Comparison of ENCODE assay signal across 24 cellular contexts in the genomic region with DNA sequence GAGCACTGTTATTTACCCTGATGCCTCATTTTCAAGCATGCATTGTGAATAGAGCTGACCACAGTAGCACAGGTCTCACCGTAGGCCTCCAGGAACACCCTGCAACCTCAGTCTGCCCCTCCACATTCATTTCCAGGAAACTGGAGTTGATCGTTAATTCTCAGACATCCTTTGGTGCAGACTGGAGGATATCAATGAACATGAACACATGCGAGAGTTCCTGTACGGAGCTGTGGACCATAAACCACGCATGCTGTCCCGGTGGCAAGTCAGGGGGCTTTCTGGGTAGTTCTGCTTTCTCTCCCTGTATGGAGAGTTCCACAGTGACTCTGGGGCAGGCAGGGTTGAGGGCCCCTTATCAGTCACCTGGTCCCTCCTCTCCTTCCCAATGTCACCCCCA.
"Had no signal": no experiment of that assay in that cellular context is flagged by ENCODE, and none has a peak within 500 bp of the region (broad histone marks: within the 10 kb centered on the region; RNA-seq: fewer than 3 reads in every experiment).

No MANE protein-coding gene starts in this region.

- H3K27me3 ChIP-seq: right atrium auricular region, testis, upper lobe of left lung had no signal

- H3K27ac Mint-ChIP-seq: activated naive CD4-positive, alpha-beta T cell treated with anti-CD3 and anti-CD28 coated beads for 36 hours; activated T-cell treated with anti-CD3 and anti-CD28 coated beads, Interleukin-2, amount 50 U/mL, for 24 hours; dendritic cell treated with granulocyte-macrophage colony-stimulating factor and Interleukin-4, amounts not matched to agents 40 ng/mL and 50 ng/mL, for 4 days; natural killer cell treated with Interleukin-12 subunit alpha and Interleukin-12 subunit beta and Interleukin-15 and Interleukin-18, amount 100 ng/mL, for 72 hours had no signal

- H3K27me3 Mint-ChIP-seq: stimulated activated naive CD8-positive, alpha-beta T cell treated with anti-CD3 and anti-CD28 coated beads, Interleukin-15, amount 100 ng/mL, for 72 hours had no signal

- H3K4me3 Mint-ChIP-seq: activated naive CD4-positive, alpha-beta T cell treated with anti-CD3 and anti-CD28 coated beads for 36 hours; activated T-cell treated with anti-CD3 and anti-CD28 coated beads, Interleukin-2, amount 50 U/mL, for 24 hours; dendritic cell treated with granulocyte-macrophage colony-stimulating factor and Interleukin-4, amounts not matched to agents 40 ng/mL and 50 ng/mL, for 4 days; natural killer cell treated with Interleukin-12 subunit alpha and Interleukin-12 subunit beta and Interleukin-15 and Interleukin-18, amount 100 ng/mL, for 72 hours; stimulated activated naive CD8-positive, alpha-beta T cell treated with anti-CD3 and anti-CD28 coated beads, Interleukin-15, amount 100 ng/mL, for 72 hours had no signal

- H3K36me3 Mint-ChIP-seq: natural killer cell treated with Interleukin-12 subunit alpha and Interleukin-12 subunit beta and Interleukin-15 and Interleukin-18, amount 100 ng/mL, for 72 hours had no signal

- DNase-seq: activated CD4-positive, alpha-beta T cell treated with anti-CD3 and anti-CD28 coated beads, Interleukin-2, amount 50 U/mL, for 4 hours; activated naive CD4-positive, alpha-beta T cell treated with anti-CD3 and anti-CD28 coated beads for 36 hours; activated T-cell treated with anti-CD3 and anti-CD28 coated beads, Interleukin-2, amount 50 U/mL, for 24 hours; cerebellar nuclear complex; effector CD8-positive, alpha-beta T cell; heart left ventricle; kidney glomerular epithelial cell; left ventricle myocardium superior; mesendoderm; occipital lobe; stimulated activated CD4-positive, alpha-beta T cell treated with anti-CD3 and anti-CD28 coated beads, Interleukin-2, amount 100 ng/mL, for 48 hours; stimulated activated naive CD8-positive, alpha-beta T cell treated with anti-CD3 and anti-CD28 coated beads, Interleukin-15, amount 100 ng/mL, for 72 hours; SW 1271; T-helper 2 cell; testis; upper lobe of left lung had no signal

- H3K36me3 ChIP-seq: breast epithelium, esophagus muscularis mucosa, gastroesophageal sphincter, heart left ventricle, prostate gland, right atrium auricular region, upper lobe of left lung had no signal

- H3K9me3 ChIP-seq: breast epithelium, esophagus muscularis mucosa, gastroesophageal sphincter, heart left ventricle, prostate gland, right atrium auricular region, testis, upper lobe of left lung had no signal

- H3K4me1 ChIP-seq: breast epithelium, gastroesophageal sphincter, prostate gland, right atrium auricular region had no signal

- H3K27ac ChIP-seq: breast epithelium, esophagus muscularis mucosa, gastroesophageal sphincter, heart left ventricle, prostate gland, right atrium auricular region, skin epidermis, testis, upper lobe of left lung had no signal

- H3K9me3 Mint-ChIP-seq: activated naive CD4-positive, alpha-beta T cell treated with anti-CD3 and anti-CD28 coated beads for 36 hours; activated T-cell treated with anti-CD3 and anti-CD28 coated beads, Interleukin-2, amount 50 U/mL, for 24 hours; dendritic cell treated with granulocyte-macrophage colony-stimulating factor and Interleukin-4, amounts not matched to agents 40 ng/mL and 50 ng/mL, for 4 days had no signal

- H3K4me3 ChIP-seq: breast epithelium, esophagus muscularis mucosa, gastroesophageal sphincter, heart left ventricle, prostate gland, right atrium auricular region, skin epidermis, testis, upper lobe of left lung had no signal
